In genomic region chr17:82035488-82035887, GRCh38 we compare ENCODE assay signal across 17 cellular contexts. TPM values are rescaled to one million over a fixed set of nuclear protein-coding genes. Genes with fewer than 3 reads are reported as not detected.
A peak's percentile ranks its signal among the peaks of the same experiment; 100 is the strongest.
DNase-seq lines count a peak whose midpoint lies in the region; ATAC-seq and TF ChIP-seq lines count a peak whose summit lies in the region.
"Had no signal": no experiment of that assay in that cellular context is flagged by ENCODE, and none has a peak within 500 bp of the region (broad histone marks: within the 10 kb centered on the region; RNA-seq: fewer than 3 reads in every experiment).

No MANE protein-coding gene starts in this region.

- H3K4me3 Mint-ChIP-seq in T-helper 1 cell treated with Interleukin-12 subunit alpha and Interleukin-12 subunit beta and Interleukin-4 antibody, amounts not matched to agents 30 μg/mL and 1 μg/mL, for 36 hours = peak overlapping the region; percentile 37
- peak overlapping the region; percentile 40; the same call in 1 of the 3 replicates for H3K4me3 Mint-ChIP-seq in GM23338
- H3K4me3 Mint-ChIP-seq in activated T-helper 2 cell treated with anti-CD3 and anti-CD28 coated beads, Interferon-gamma antibody, Interleukin-2, Interleukin-4, amounts not matched to agents 10 μg/mL and 5 μg/mL and 100 μg/mL, durations not matched to agents 14 hours and 24 hours and 36 hours (ENCODE audit: low read depth) = peak overlapping the region; percentile 75
- peak overlapping the region; percentile 79 for H3K4me3 Mint-ChIP-seq in nephron progenitor cell

- H3K79me2 ChIP-seq in GM23338 (replicated peaks; ENCODE audit: insufficient read depth) = peaks cover 8% of the 10 kb centered on the region; the same call in 1 of the 2 replicates

- TF ChIP-seq CTCF in GM23338 (conservative IDR thresholded peaks at IDR 0.05; ENCODE audit: low read depth in 2 of 2) (no peak), nephron progenitor cell (IDR thresholded peaks at IDR 0.05) (no peak)

- peaks cover 7% of the 10 kb centered on the region for H3K36me3 Mint-ChIP-seq in T-helper 1 cell treated with Interleukin-12 subunit alpha and Interleukin-12 subunit beta and Interleukin-4 antibody, amounts not matched to agents 30 μg/mL and 1 μg/mL, for 36 hours (ENCODE audit: low read depth)
- H3K36me3 Mint-ChIP-seq in GM23338 (ENCODE audit: low read depth) (peaks cover 3% of the 10 kb centered on the region; the same call in 2 of the 3 replicates), nephron progenitor cell (ENCODE audit: low read depth) (no peaks in the 10 kb centered on the region)
- H3K36me3 Mint-ChIP-seq in activated T-helper 2 cell treated with anti-CD3 and anti-CD28 coated beads, Interferon-gamma antibody, Interleukin-2, Interleukin-4, amounts not matched to agents 10 μg/mL and 5 μg/mL and 100 μg/mL, durations not matched to agents 14 hours and 24 hours and 36 hours (ENCODE audit: low read depth) = peaks cover 18% of the 10 kb centered on the region

- no peaks in the 10 kb centered on the region for H3K36me3 ChIP-seq in GM23338 (ENCODE audit: insufficient read depth)

- H3K9me2 ChIP-seq in GM23338 (ENCODE audit: insufficient read depth) = no peaks in the 10 kb centered on the region

- H3K27me3 Mint-ChIP-seq in T-helper 1 cell treated with Interleukin-12 subunit alpha and Interleukin-12 subunit beta and Interleukin-4 antibody, amounts not matched to agents 30 μg/mL and 1 μg/mL, for 36 hours (ENCODE audit: low read depth) = peaks cover 4% of the 10 kb centered on the region
- peaks cover 12% of the 10 kb centered on the region for H3K27me3 Mint-ChIP-seq in GM23338 (ENCODE audit: insufficient read depth, low read depth, poor library complexity)
- no peaks in the 10 kb centered on the region for H3K27me3 Mint-ChIP-seq in activated T-helper 2 cell treated with anti-CD3 and anti-CD28 coated beads, Interferon-gamma antibody, Interleukin-2, Interleukin-4, amounts not matched to agents 10 μg/mL and 5 μg/mL and 100 μg/mL, durations not matched to agents 14 hours and 24 hours and 36 hours (ENCODE audit: low read depth)
- H3K27me3 Mint-ChIP-seq in nephron progenitor cell (ENCODE audit: low read depth, poor library complexity) = peaks cover 11% of the 10 kb centered on the region

- intact Hi-C loops in activated T-helper 2 cell treated with anti-CD3 and anti-CD28 coated beads, Interferon-gamma antibody, Interleukin-2, Interleukin-4, amounts not matched to agents 10 μg/mL and 5 μg/mL and 100 μg/mL, durations not matched to agents 14 hours and 24 hours and 36 hours (cut with micrococcal nuclease) = loop anchor here (10.0 kb wide), 1 partner anchor 379 kb away; the partner anchor contains the start of genes HEXD and OGFOD3

- peaks cover 16% of the 10 kb centered on the region for H3K4me1 Mint-ChIP-seq in T-helper 1 cell treated with Interleukin-12 subunit alpha and Interleukin-12 subunit beta and Interleukin-4 antibody, amounts not matched to agents 30 μg/mL and 1 μg/mL, for 36 hours (ENCODE audit: low read depth)
- H3K4me1 Mint-ChIP-seq in GM23338 (peaks cover 21% of the 10 kb centered on the region), nephron progenitor cell (peaks cover 39% of the 10 kb centered on the region)
- peaks cover 13% of the 10 kb centered on the region for H3K4me1 Mint-ChIP-seq in activated T-helper 2 cell treated with anti-CD3 and anti-CD28 coated beads, Interferon-gamma antibody, Interleukin-2, Interleukin-4, amounts not matched to agents 10 μg/mL and 5 μg/mL and 100 μg/mL, durations not matched to agents 14 hours and 24 hours and 36 hours (ENCODE audit: low read depth)

- no peak overlapping the region for H2AFZ ChIP-seq in GM23338

- H3K9me3 Mint-ChIP-seq in T-helper 1 cell treated with Interleukin-12 subunit alpha and Interleukin-12 subunit beta and Interleukin-4 antibody, amounts not matched to agents 30 μg/mL and 1 μg/mL, for 36 hours = no peaks in the 10 kb centered on the region
- H3K9me3 Mint-ChIP-seq in GM23338 (no peaks in the 10 kb centered on the region), nephron progenitor cell (peaks cover 8% of the 10 kb centered on the region)
- H3K9me3 Mint-ChIP-seq in activated T-helper 2 cell treated with anti-CD3 and anti-CD28 coated beads, Interferon-gamma antibody, Interleukin-2, Interleukin-4, amounts not matched to agents 10 μg/mL and 5 μg/mL and 100 μg/mL, durations not matched to agents 14 hours and 24 hours and 36 hours = no peaks in the 10 kb centered on the region

- no peak for DNase-seq in T-helper 1 cell
- no peak for DNase-seq in GM23338 (ENCODE audit: low spot score)
- no peak for DNase-seq in activated T-helper 2 cell treated with anti-CD3 and anti-CD28 coated beads, Interferon-gamma antibody, Interleukin-2, Interleukin-4, amounts not matched to agents 10 μg/mL and 5 μg/mL and 100 μg/mL, durations not matched to agents 14 hours and 24 hours and 36 hours (ENCODE audit: low spot score)
- no peak for DNase-seq in nephron progenitor cell
- no peak for DNase-seq in effector CD8-positive, alpha-beta T cell (lab: John Stamatoyannopoulos, UW)
- DNase-seq in NCI-H1092 (lab: John Stamatoyannopoulos, UW) = no peak
- no peak for DNase-seq in activated effector memory CD4-positive, alpha-beta T cell treated with Interleukin-2 at 50 U/mL for 16 hours
- DNase-seq: 8988T; activated CD4-positive, alpha-beta T cell treated with anti-CD3 and anti-CD28 coated beads, Interleukin-2, amount 50 U/mL, for 1 hour; heart right ventricle; KBM-7; left colon; NCI-H1417 treated with DMSO at 0.1 percent for 48 hours; OCI-M1; stimulated activated CD4-positive, alpha-beta T cell treated with anti-CD3 and anti-CD28 coated beads, Interleukin-4, amount 100 ng/mL, for 24 hours had no signal

- no peak overlapping the region for H3K4me3 ChIP-seq in GM23338

- H3K27ac ChIP-seq in GM23338 (ENCODE audit: low read depth) = no peak overlapping the region
- H3K27ac ChIP-seq: heart right ventricle had no signal

- peaks cover 9% of the 10 kb centered on the region; the same call in 1 of the 2 replicates for H3K4me1 ChIP-seq in GM23338 (ENCODE audit: insufficient read depth)

- no peak overlapping the region for H3K27ac Mint-ChIP-seq in T-helper 1 cell treated with Interleukin-12 subunit alpha and Interleukin-12 subunit beta and Interleukin-4 antibody, amounts not matched to agents 30 μg/mL and 1 μg/mL, for 36 hours
- H3K27ac Mint-ChIP-seq in GM23338 = no peak overlapping the region
- peak overlapping the region; percentile 2 for H3K27ac Mint-ChIP-seq in activated T-helper 2 cell treated with anti-CD3 and anti-CD28 coated beads, Interferon-gamma antibody, Interleukin-2, Interleukin-4, amounts not matched to agents 10 μg/mL and 5 μg/mL and 100 μg/mL, durations not matched to agents 14 hours and 24 hours and 36 hours
- no peak overlapping the region for H3K27ac Mint-ChIP-seq in nephron progenitor cell

- no peak overlapping the region for H3K4me2 ChIP-seq in GM23338

- no peak for ATAC-seq in GM23338
- ATAC-seq: esophagus mucosa, left colon had no signal

- H3K27me3 ChIP-seq in GM23338 (ENCODE audit: insufficient read depth) = no peaks in the 10 kb centered on the region

- peaks cover 11% of the 10 kb centered on the region for H3F3A ChIP-seq in GM23338 (replicated peaks; ENCODE audit: low read depth)

- no peaks in the 10 kb centered on the region; the same call in 1 of the 2 replicates for H4K20me1 ChIP-seq in GM23338 (replicated peaks; ENCODE audit: insufficient read depth)

TF ChIP-seq in GM23338, 12 proteins besides CTCF, POLR2A, EP300 and RAD21 (continues in another document):
- TF ChIP-seq EZH2 (IDR thresholded peaks at IDR 0.05; ENCODE audit: low read depth, unreplicated experiment) (peak; percentile 21), NANOG (IDR thresholded peaks at IDR 0.05; ENCODE audit: borderline replicate concordance) (no peak), JUNB (IDR thresholded peaks at IDR 0.05; ENCODE audit: unreplicated experiment) (no peak), EZH2phosphoT487 (IDR thresholded peaks at IDR 0.05; ENCODE audit: unreplicated experiment) (no peak), ETS1 (IDR thresholded peaks at IDR 0.05) (no peak)

RNA-seq across cellular contexts. Expression of gene DCXR, which starts 2.0 kb away (rescaled TPM):
- total RNA-seq in GM23338 (2014; rRNA removed; shearing (Covaris generic)) = 84.8 and 86.9 TPM in 2 replicates
- polyA plus RNA-seq in GM23338 (2016; fragmentation: Nextera tagmentation; extraction: Ambion mirVana) = 137 and 147 TPM in 2 replicates
- 138 and 145 TPM in 2 replicates for total RNA-seq in activated T-helper 2 cell treated with anti-CD3 and anti-CD28 coated beads, Interferon-gamma antibody, Interleukin-2, Interleukin-4, amounts not matched to agents 10 μg/mL and 5 μg/mL and 100 μg/mL, durations not matched to agents 14 hours and 24 hours and 36 hours

RNA-seq across cellular contexts. Expression of gene RAC3, which starts 4.0 kb away (rescaled TPM):
- total RNA-seq in GM23338 (2014; rRNA removed; shearing (Covaris generic)) = 211 and 293 TPM in 2 replicates
- 31.5 and 35.6 TPM in 2 replicates for polyA plus RNA-seq in GM23338 (2016; fragmentation: Nextera tagmentation; extraction: Ambion mirVana)
- total RNA-seq in activated T-helper 2 cell treated with anti-CD3 and anti-CD28 coated beads, Interferon-gamma antibody, Interleukin-2, Interleukin-4, amounts not matched to agents 10 μg/mL and 5 μg/mL and 100 μg/mL, durations not matched to agents 14 hours and 24 hours and 36 hours = 15.4 and 18.4 TPM in 2 replicates

RNA-seq across cellular contexts. Expression of gene LRRC45, which starts 12.4 kb away (rescaled TPM):
- 40.7 and 41.6 TPM in 2 replicates for total RNA-seq in GM23338 (2014; rRNA removed; shearing (Covaris generic))
- 16.1 and 17.6 TPM in 2 replicates for polyA plus RNA-seq in GM23338 (2016; fragmentation: Nextera tagmentation; extraction: Ambion mirVana)
- 32.3 and 33.4 TPM in 2 replicates for total RNA-seq in activated T-helper 2 cell treated with anti-CD3 and anti-CD28 coated beads, Interferon-gamma antibody, Interleukin-2, Interleukin-4, amounts not matched to agents 10 μg/mL and 5 μg/mL and 100 μg/mL, durations not matched to agents 14 hours and 24 hours and 36 hours

RNA-seq across cellular contexts. Expression of gene CENPX, which starts 12.8 kb away (rescaled TPM):
- 114 and 127 TPM in 2 replicates for total RNA-seq in GM23338 (2014; rRNA removed; shearing (Covaris generic))
- 157 and 172 TPM in 2 replicates for polyA plus RNA-seq in GM23338 (2016; fragmentation: Nextera tagmentation; extraction: Ambion mirVana)
- total RNA-seq in activated T-helper 2 cell treated with anti-CD3 and anti-CD28 coated beads, Interferon-gamma antibody, Interleukin-2, Interleukin-4, amounts not matched to agents 10 μg/mL and 5 μg/mL and 100 μg/mL, durations not matched to agents 14 hours and 24 hours and 36 hours = 88.3 and 91.9 TPM in 2 replicates

RNA-seq across cellular contexts. Expression of gene RFNG, which starts 16.1 kb away (rescaled TPM):
- total RNA-seq in GM23338 (2014; rRNA removed; shearing (Covaris generic)) = 36.9 and 44.7 TPM in 2 replicates
- polyA plus RNA-seq in GM23338 (2016; fragmentation: Nextera tagmentation; extraction: Ambion mirVana) = 18.0 and 18.9 TPM in 2 replicates
- 21.8 and 21.9 TPM in 2 replicates for total RNA-seq in activated T-helper 2 cell treated with anti-CD3 and anti-CD28 coated beads, Interferon-gamma antibody, Interleukin-2, Interleukin-4, amounts not matched to agents 10 μg/mL and 5 μg/mL and 100 μg/mL, durations not matched to agents 14 hours and 24 hours and 36 hours

Comparison
In these comparisons a context has a peak if more than half of its experiments do, and no peak if none do; other contexts are left out.
1. RNA of gene RAC3, which starts 4.0 kb away (total RNA-seq): 211 to 293 TPM in GM23338; 15.4 to 18.4 TPM in activated T-helper 2 cell treated with anti-CD3 and anti-CD28 coated beads, Interferon-gamma antibody, Interleukin-2, Interleukin-4, amounts not matched to agents 10 μg/mL and 5 μg/mL and 100 μg/mL, durations not matched to agents 14 hours and 24 hours and 36 hours; every median in the first group is over 10 times any median in the second.
2. Peak in every context shown above with its lines, with median percentiles within 50 percentile points of each other: H3K4me3 Mint-ChIP-seq.